32 cellular contexts compared by ENCODE assay signal in genomic region chr1:4787551-4787950, GRCh38.
"Had no signal": no experiment of that assay in that cellular context is flagged by ENCODE, and none has a peak within 500 bp of the region (broad histone marks: within the 10 kb centered on the region; RNA-seq: fewer than 3 reads in every experiment).

No MANE protein-coding gene starts in this region.

- H3K4me3 Mint-ChIP-seq: activated CD8-positive, alpha-beta T cell treated with anti-CD3 and anti-CD28 coated beads for 36 hours; activated naive CD8-positive, alpha-beta T cell treated with anti-CD3 and anti-CD28 coated beads for 36 hours; activated T-cell treated with anti-CD3 and anti-CD28 coated beads, Interleukin-2, amount 50 U/mL, for 72 hours; activated T-helper 17 cell treated with anti-CD3 and anti-CD28 coated beads, Interleukin-2, amount 50 U/mL, for 72 hours had no signal

- H3K4me1 Mint-ChIP-seq: activated naive CD8-positive, alpha-beta T cell treated with anti-CD3 and anti-CD28 coated beads for 36 hours; activated T-helper 17 cell treated with anti-CD3 and anti-CD28 coated beads, Interleukin-2, amount 50 U/mL, for 72 hours had no signal

- ATAC-seq: activated CD8-positive, alpha-beta T cell treated with anti-CD3 and anti-CD28 coated beads for 36 hours; activated T-cell treated with anti-CD3 and anti-CD28 coated beads, Interleukin-2, amount 50 U/mL, for 72 hours; activated T-helper 17 cell treated with anti-CD3 and anti-CD28 coated beads, Interleukin-2, amount 50 U/mL, for 72 hours; Panc1 had no signal

- DNase-seq: activated CD4-positive, alpha-beta T cell treated with anti-CD3 and anti-CD28 coated beads for 1 hour; activated CD4-positive, alpha-beta T cell treated with anti-CD3 and anti-CD28 coated beads for 48 hours; activated CD4-positive, CD25-positive, alpha-beta regulatory T cell; activated CD8-positive, alpha-beta T cell treated with anti-CD3 and anti-CD28 coated beads for 36 hours; activated effector memory CD4-positive, alpha-beta T cell treated with anti-CD3 and anti-CD28 coated beads, Interleukin-2, amount 50 U/mL, for 16 hours; activated naive CD4-positive, alpha-beta T cell; activated naive CD4-positive, alpha-beta T cell treated with anti-CD3 and anti-CD28 coated beads, Interleukin-2, amount 50 U/mL, for 16 hours; activated naive CD8-positive, alpha-beta T cell treated with anti-CD3 and anti-CD28 coated beads for 36 hours; activated T-cell treated with anti-CD3 and anti-CD28 coated beads, Interleukin-2, amount 50 U/mL, for 1 hour; activated T-cell treated with anti-CD3 and anti-CD28 coated beads, Interleukin-2, amount 50 U/mL, for 72 hours; amniotic stem cell; aorta; Kasumi-1; KG1; MG63; NCI-H1048; NCI-H1105 treated with DMSO at 0.1 percent for 48 hours; NCI-H1436; NCI-H1694; NCI-H1930; NCI-H2081 treated with DMSO at 0.1 percent for 48 hours; NCI-H226; NCI-H446 treated with DMSO at 0.1 percent for 48 hours; NCI-H524 treated with DMSO at 0.1 percent for 48 hours; SHP77; SJCRH30; T1000; WERI-Rb-1 had no signal

- H3K4me3 ChIP-seq: cardiac muscle cell, MG63, SJCRH30, SK-N-MC had no signal

- H3K36me3 ChIP-seq: cardiac muscle cell, MG63, SJCRH30, WERI-Rb-1 had no signal

- H3K27ac ChIP-seq: cardiac muscle cell, SJCRH30, SK-N-MC, WERI-Rb-1 had no signal

- H3K9me3 Mint-ChIP-seq: activated CD8-positive, alpha-beta T cell treated with anti-CD3 and anti-CD28 coated beads for 36 hours; activated naive CD8-positive, alpha-beta T cell treated with anti-CD3 and anti-CD28 coated beads for 36 hours; activated T-cell treated with anti-CD3 and anti-CD28 coated beads, Interleukin-2, amount 50 U/mL, for 72 hours; activated T-helper 17 cell treated with anti-CD3 and anti-CD28 coated beads, Interleukin-2, amount 50 U/mL, for 72 hours had no signal

- H3K27ac Mint-ChIP-seq: activated CD8-positive, alpha-beta T cell treated with anti-CD3 and anti-CD28 coated beads for 36 hours; activated naive CD8-positive, alpha-beta T cell treated with anti-CD3 and anti-CD28 coated beads for 36 hours; activated T-cell treated with anti-CD3 and anti-CD28 coated beads, Interleukin-2, amount 50 U/mL, for 72 hours; activated T-helper 17 cell treated with anti-CD3 and anti-CD28 coated beads, Interleukin-2, amount 50 U/mL, for 72 hours had no signal

- H3K36me3 Mint-ChIP-seq: activated naive CD8-positive, alpha-beta T cell treated with anti-CD3 and anti-CD28 coated beads for 36 hours had no signal

- H3K4me1 ChIP-seq: SJCRH30 had no signal

- H3K27me3 Mint-ChIP-seq: activated naive CD8-positive, alpha-beta T cell treated with anti-CD3 and anti-CD28 coated beads for 36 hours had no signal

- H3K27me3 ChIP-seq: cardiac muscle cell, MG63 had no signal

- H3K9me3 ChIP-seq: MG63, SJCRH30 had no signal
